ENCODE assay signal across 1 cellular context in the genomic region with DNA sequence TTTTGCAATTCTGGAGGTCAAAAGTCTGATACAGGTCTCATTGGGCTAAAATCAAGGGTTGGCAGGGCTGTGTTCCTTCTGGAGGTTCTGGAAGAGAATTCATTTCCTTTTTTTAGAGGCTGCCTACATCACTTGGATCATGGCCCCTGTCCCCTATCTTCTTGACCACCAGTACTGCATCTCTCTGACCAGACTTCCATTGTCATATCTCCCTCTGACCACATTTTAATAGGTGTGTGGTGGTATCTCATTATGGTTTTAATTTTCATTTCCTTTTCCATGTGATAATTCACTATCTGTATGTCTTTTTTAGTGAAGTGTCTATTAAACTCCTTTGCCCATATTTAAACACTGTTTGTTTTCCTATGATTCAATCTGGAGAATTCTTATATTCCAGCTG.
TF ChIP-seq lines count a peak whose summit lies in the region.

No MANE protein-coding gene starts in this region.

TF ChIP-seq in K562, 482 proteins besides CTCF, POLR2A, EP300 and RAD21 (continued from another document):
- no peak for TF ChIP-seq MGA (IDR thresholded peaks at IDR 0.05)
- no peak for TF ChIP-seq HCFC1 (IDR thresholded peaks at IDR 0.05; ENCODE audit: low read depth, low read length)
- no peak for TF ChIP-seq FOSL1 (tag; conservative IDR thresholded peaks at IDR 0.05)
- TF ChIP-seq, protein P1, sequence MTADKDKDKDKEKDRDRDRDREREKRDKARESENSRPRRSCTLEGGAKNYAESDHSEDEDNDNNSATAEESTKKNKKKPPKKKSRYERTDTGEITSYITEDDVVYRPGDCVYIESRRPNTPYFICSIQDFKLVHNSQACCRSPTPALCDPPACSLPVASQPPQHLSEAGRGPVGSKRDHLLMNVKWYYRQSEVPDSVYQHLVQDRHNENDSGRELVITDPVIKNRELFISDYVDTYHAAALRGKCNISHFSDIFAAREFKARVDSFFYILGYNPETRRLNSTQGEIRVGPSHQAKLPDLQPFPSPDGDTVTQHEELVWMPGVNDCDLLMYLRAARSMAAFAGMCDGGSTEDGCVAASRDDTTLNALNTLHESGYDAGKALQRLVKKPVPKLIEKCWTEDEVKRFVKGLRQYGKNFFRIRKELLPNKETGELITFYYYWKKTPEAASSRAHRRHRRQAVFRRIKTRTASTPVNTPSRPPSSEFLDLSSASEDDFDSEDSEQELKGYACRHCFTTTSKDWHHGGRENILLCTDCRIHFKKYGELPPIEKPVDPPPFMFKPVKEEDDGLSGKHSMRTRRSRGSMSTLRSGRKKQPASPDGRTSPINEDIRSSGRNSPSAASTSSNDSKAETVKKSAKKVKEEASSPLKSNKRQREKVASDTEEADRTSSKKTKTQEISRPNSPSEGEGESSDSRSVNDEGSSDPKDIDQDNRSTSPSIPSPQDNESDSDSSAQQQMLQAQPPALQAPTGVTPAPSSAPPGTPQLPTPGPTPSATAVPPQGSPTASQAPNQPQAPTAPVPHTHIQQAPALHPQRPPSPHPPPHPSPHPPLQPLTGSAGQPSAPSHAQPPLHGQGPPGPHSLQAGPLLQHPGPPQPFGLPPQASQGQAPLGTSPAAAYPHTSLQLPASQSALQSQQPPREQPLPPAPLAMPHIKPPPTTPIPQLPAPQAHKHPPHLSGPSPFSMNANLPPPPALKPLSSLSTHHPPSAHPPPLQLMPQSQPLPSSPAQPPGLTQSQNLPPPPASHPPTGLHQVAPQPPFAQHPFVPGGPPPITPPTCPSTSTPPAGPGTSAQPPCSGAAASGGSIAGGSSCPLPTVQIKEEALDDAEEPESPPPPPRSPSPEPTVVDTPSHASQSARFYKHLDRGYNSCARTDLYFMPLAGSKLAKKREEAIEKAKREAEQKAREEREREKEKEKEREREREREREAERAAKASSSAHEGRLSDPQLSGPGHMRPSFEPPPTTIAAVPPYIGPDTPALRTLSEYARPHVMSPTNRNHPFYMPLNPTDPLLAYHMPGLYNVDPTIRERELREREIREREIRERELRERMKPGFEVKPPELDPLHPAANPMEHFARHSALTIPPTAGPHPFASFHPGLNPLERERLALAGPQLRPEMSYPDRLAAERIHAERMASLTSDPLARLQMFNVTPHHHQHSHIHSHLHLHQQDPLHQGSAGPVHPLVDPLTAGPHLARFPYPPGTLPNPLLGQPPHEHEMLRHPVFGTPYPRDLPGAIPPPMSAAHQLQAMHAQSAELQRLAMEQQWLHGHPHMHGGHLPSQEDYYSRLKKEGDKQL (CRISPR knock-in tag; IDR thresholded peaks at IDR 0.05; ENCODE audit: borderline replicate concordance): no peak
- no peak for TF ChIP-seq SNRNP70 (optimal IDR thresholded peaks at IDR 0.05; ENCODE audit: low read depth, low read length)
- TF ChIP-seq, protein P2, sequence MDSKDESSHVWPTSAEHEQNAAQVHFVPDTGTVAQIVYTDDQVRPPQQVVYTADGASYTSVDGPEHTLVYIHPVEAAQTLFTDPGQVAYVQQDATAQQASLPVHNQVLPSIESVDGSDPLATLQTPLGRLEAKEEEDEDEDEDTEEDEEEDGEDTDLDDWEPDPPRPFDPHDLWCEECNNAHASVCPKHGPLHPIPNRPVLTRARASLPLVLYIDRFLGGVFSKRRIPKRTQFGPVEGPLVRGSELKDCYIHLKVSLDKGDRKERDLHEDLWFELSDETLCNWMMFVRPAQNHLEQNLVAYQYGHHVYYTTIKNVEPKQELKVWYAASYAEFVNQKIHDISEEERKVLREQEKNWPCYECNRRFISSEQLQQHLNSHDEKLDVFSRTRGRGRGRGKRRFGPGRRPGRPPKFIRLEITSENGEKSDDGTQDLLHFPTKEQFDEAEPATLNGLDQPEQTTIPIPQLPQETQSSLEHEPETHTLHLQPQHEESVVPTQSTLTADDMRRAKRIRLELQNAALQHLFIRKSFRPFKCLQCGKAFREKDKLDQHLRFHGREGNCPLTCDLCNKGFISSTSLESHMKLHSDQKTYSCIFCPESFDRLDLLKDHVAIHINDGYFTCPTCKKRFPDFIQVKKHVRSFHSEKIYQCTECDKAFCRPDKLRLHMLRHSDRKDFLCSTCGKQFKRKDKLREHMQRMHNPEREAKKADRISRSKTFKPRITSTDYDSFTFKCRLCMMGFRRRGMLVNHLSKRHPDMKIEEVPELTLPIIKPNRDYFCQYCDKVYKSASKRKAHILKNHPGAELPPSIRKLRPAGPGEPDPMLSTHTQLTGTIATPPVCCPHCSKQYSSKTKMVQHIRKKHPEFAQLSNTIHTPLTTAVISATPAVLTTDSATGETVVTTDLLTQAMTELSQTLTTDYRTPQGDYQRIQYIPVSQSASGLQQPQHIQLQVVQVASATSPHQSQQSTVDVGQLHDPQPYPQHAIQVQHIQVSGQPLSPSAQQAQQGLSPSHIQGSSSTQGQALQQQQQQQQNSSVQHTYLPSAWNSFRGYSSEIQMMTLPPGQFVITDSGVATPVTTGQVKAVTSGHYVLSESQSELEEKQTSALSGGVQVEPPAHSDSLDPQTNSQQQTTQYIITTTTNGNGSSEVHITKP (IDR thresholded peaks at IDR 0.05; ENCODE audit: partially characterized antibody): no peak
- TF ChIP-seq TEAD4 (IDR thresholded peaks at IDR 0.05; ENCODE audit: low read length): peak; percentile 50; the same call in 1 of the 2 replicates
- no peak for TF ChIP-seq TEAD4 (CRISPR knock-in tag; IDR thresholded peaks at IDR 0.05; ENCODE audit: borderline replicate concordance)
